ENCODE assay signal across 9 cellular contexts in genomic region chr15:40064231-40064894, GRCh38. TPM values are rescaled to one million over a fixed set of nuclear protein-coding genes. Genes with fewer than 3 reads are reported as not detected.
DNase-seq lines count a peak whose midpoint lies in the region; ATAC-seq, FAIRE-seq and TF ChIP-seq lines count a peak whose summit lies in the region.
"Had no signal": no experiment of that assay in that cellular context is flagged by ENCODE, and none has a peak within 500 bp of the region (broad histone marks: within the 10 kb centered on the region; RNA-seq: fewer than 3 reads in every experiment).

No MANE protein-coding gene starts in this region.

- H2AFZ ChIP-seq in OCI-LY1 (ENCODE audit: low read length) = no peak overlapping the region

- H3K9me3 ChIP-seq in OCI-LY1 (ENCODE audit: low read length) = no peaks in the 10 kb centered on the region
- H3K9me3 ChIP-seq: ovary had no signal

- H4K20me1 ChIP-seq in OCI-LY1 (ENCODE audit: insufficient read depth, low read length) = no peaks in the 10 kb centered on the region

- no peak for FAIRE-seq in urothelium cell line (lab: Jason Lieb, UNC)

- peak overlapping the region; percentile 4 for H3K4me3 ChIP-seq in OCI-LY1 (ENCODE audit: low read depth, low read length, poor library complexity, severe bottlenecking)
- H3K4me3 ChIP-seq: ovary had no signal

- peaks cover 45% of the 10 kb centered on the region for H3K4me1 ChIP-seq in OCI-LY1 (ENCODE audit: insufficient read depth, low read length, severe bottlenecking)

- ATAC-seq in GM18867 (IDR thresholded peaks at IDR 0.05; ENCODE audit: unreplicated experiment) (peak; percentile 54), HG02588 (IDR thresholded peaks at IDR 0.05; ENCODE audit: unreplicated experiment) (peak; percentile 42)

- peak overlapping the region; percentile 45; the same call in 1 of the 2 replicates for H3K4me2 ChIP-seq in OCI-LY1 (ENCODE audit: low read length)

- H3K27me3 ChIP-seq in OCI-LY1 (ENCODE audit: insufficient read depth, low read length) = no peaks in the 10 kb centered on the region
- H3K27me3 ChIP-seq: ovary had no signal

- TF ChIP-seq CTCF in OCI-LY1 (IDR thresholded peaks at IDR 0.05; ENCODE audit: low read length) = no peak

- DNase-seq in iPS-NIHi7 (ENCODE audit: extremely low spot score) (peak; percentile 56), urothelium cell line (ENCODE audit: low spot score) (no peak), mesenteric fat pad (ENCODE audit: low spot score) (no peak), NCI-H226 (no peak), C1 segment of cervical spinal cord (lab: John Stamatoyannopoulos, UW) (no peak)

- H3K27ac ChIP-seq in OCI-LY1 (ENCODE audit: low read depth, low read length, poor library complexity, severe bottlenecking) = peak overlapping the region; percentile 93
- H3K27ac ChIP-seq: ovary had no signal

- H3K36me3 ChIP-seq in OCI-LY1 (ENCODE audit: insufficient read depth, low read length) = no peaks in the 10 kb centered on the region
- H3K36me3 ChIP-seq: ovary had no signal

- peak overlapping the region; percentile 51 for H3K9ac ChIP-seq in OCI-LY1 (ENCODE audit: low read length)

- no peaks in the 10 kb centered on the region for H3K79me2 ChIP-seq in OCI-LY1 (ENCODE audit: insufficient read depth, low read length)

- no peaks in the 10 kb centered on the region for H3K9me2 ChIP-seq in OCI-LY1 (ENCODE audit: low read depth, low read length)

- no peaks in the 10 kb centered on the region for H3F3A ChIP-seq in OCI-LY1 (ENCODE audit: insufficient read depth, low read length)

RNA-seq across cellular contexts. Expression of gene SRP14, which starts 25.4 kb away (rescaled TPM):
- total RNA-seq in mesenteric fat pad = 168 TPM

RNA-seq across cellular contexts. Expression of gene BMF, which starts 44.3 kb away (rescaled TPM):
- 4.0 TPM for total RNA-seq in mesenteric fat pad
